In the genomic region with DNA sequence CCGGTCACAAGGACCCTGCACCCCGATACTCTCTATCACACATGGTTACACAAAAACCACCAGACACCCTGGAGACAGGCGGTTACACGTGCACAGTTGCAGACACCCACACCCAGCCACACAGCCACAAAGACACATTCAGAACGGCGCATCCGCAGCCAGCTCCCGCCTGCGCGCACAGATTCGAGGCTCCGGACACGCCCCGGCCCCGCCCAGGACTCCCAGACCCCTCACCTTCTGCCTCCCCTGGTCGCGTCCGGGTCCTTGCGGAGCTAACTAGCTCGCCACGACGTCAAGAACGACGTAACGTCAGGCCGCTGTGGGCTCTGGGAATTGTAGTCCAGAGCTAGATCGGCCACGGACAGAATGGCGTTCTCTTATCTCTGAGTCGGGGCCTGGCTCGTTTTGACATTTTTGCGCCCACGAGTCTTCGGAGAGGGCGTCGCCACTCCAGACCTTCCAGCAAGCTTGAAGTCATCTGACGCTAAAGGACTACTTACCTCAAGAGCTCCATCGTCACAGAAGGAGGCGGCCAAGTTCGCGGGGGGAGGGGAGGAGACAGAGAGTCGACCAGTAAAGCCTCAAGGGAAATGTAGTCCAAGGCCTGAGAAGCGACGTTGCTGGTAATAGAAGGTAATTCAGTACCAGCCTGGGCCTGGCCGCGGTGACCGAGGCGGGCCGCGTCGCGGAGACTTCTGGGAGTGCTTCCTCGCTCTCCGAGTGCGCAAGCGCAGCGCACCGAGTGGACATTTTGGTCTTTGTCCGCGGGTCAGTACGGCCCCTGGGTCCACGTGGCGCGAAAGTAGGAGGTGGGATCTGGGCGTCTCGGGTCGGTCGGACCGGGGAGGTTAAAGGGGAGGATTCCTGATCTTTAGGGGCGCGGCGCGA, we compare ENCODE assay signal across 1 cellular context.
A peak's percentile ranks its signal among the peaks of the same experiment; 100 is the strongest.
TF ChIP-seq lines count a peak whose summit lies in the region.

A gene (plus strand): TSS at position 719 of the 888 bp plus-strand sequence. CDS start 21,335 bp downstream, outside the sequence.
A gene (minus strand): TSS at position 278 of the 888 bp plus-strand sequence. CDS start 12,680 bp downstream, outside the sequence.

TF ChIP-seq in K562, 482 proteins besides CTCF, POLR2A, EP300 and RAD21 (continued from another document and continues in another):
- TF ChIP-seq, protein P1, sequence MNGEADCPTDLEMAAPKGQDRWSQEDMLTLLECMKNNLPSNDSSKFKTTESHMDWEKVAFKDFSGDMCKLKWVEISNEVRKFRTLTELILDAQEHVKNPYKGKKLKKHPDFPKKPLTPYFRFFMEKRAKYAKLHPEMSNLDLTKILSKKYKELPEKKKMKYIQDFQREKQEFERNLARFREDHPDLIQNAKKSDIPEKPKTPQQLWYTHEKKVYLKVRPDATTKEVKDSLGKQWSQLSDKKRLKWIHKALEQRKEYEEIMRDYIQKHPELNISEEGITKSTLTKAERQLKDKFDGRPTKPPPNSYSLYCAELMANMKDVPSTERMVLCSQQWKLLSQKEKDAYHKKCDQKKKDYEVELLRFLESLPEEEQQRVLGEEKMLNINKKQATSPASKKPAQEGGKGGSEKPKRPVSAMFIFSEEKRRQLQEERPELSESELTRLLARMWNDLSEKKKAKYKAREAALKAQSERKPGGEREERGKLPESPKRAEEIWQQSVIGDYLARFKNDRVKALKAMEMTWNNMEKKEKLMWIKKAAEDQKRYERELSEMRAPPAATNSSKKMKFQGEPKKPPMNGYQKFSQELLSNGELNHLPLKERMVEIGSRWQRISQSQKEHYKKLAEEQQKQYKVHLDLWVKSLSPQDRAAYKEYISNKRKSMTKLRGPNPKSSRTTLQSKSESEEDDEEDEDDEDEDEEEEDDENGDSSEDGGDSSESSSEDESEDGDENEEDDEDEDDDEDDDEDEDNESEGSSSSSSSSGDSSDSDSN (IDR thresholded peaks at IDR 0.05; ENCODE audit: borderline replicate concordance in 1 of 2, low read depth in 2 of 2, low read length in 2 of 2), result 0 out of 4 replicates have a peak, but pooled peaks of 1 of the 2 experiments have one; percentile 20
- no peak for TF ChIP-seq HDAC3 (IDR thresholded peaks at IDR 0.05; ENCODE audit: borderline replicate concordance, partially characterized antibody)
- no peak for TF ChIP-seq BCOR (IDR thresholded peaks at IDR 0.05)
- no peak for TF ChIP-seq SMC3 (conservative IDR thresholded peaks at IDR 0.05; ENCODE audit: insufficient read depth, low read depth, low read length)
- TF ChIP-seq MBD2 (IDR thresholded peaks at IDR 0.05; ENCODE audit: borderline replicate concordance, low read depth), result peak; percentile 59; the same call in 1 of the 2 replicates
- TF ChIP-seq, protein P2, sequence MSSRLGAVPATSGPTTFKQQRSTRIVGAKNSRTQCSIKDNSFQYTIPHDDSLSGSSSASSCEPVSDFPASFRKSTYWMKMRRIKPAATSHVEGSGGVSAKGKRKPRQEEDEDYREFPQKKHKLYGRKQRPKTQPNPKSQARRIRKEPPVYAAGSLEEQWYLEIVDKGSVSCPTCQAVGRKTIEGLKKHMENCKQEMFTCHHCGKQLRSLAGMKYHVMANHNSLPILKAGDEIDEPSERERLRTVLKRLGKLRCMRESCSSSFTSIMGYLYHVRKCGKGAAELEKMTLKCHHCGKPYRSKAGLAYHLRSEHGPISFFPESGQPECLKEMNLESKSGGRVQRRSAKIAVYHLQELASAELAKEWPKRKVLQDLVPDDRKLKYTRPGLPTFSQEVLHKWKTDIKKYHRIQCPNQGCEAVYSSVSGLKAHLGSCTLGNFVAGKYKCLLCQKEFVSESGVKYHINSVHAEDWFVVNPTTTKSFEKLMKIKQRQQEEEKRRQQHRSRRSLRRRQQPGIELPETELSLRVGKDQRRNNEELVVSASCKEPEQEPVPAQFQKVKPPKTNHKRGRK (tag; IDR thresholded peaks at IDR 0.05), result no peak
- peak; percentile 96 for TF ChIP-seq POLR2B (IDR thresholded peaks at IDR 0.05; ENCODE audit: low read depth, partially characterized antibody)
- no peak for TF ChIP-seq NFATC3 (IDR thresholded peaks at IDR 0.05)
- no peak for TF ChIP-seq ZNF282 (CRISPR knock-in tag; IDR thresholded peaks at IDR 0.05)
- TF ChIP-seq CC2D1A (IDR thresholded peaks at IDR 0.05), result peak; percentile 14; the same call in 1 of the 2 replicates
- TF ChIP-seq ZNF354B (CRISPR knock-in tag; IDR thresholded peaks at IDR 0.05), result no peak
- no peak for TF ChIP-seq PTRF (tag; IDR thresholded peaks at IDR 0.05)
- TF ChIP-seq POLR3G (IDR thresholded peaks at IDR 0.05; ENCODE audit: extremely low read depth, insufficient read length, insufficient replicate concordance), result no peak
- TF ChIP-seq SP2 (IDR thresholded peaks at IDR 0.05; ENCODE audit: extremely low read depth, low read depth, low read length, poor library complexity, severe bottlenecking), result no peak
- TF ChIP-seq GABPB2 (CRISPR knock-in tag; conservative IDR thresholded peaks at IDR 0.05), result no peak
- TF ChIP-seq SMARCA4 (IDR thresholded peaks at IDR 0.05), result no peak
- peak; percentile 36; the same call in 1 of the 2 replicates for TF ChIP-seq JUND (IDR thresholded peaks at IDR 0.05; ENCODE audit: borderline replicate concordance, low read depth, low read length)
- TF ChIP-seq JUND (tag; IDR thresholded peaks at IDR 0.05; ENCODE audit: borderline replicate concordance, low read depth, low read length), result peak; percentile 52; the same call in 2 of the 3 replicates
- TF ChIP-seq ZNF133 (CRISPR knock-in tag; IDR thresholded peaks at IDR 0.05), result no peak
- TF ChIP-seq ZNF124 (CRISPR knock-in tag; IDR thresholded peaks at IDR 0.05), result no peak
- TF ChIP-seq, protein P3, sequence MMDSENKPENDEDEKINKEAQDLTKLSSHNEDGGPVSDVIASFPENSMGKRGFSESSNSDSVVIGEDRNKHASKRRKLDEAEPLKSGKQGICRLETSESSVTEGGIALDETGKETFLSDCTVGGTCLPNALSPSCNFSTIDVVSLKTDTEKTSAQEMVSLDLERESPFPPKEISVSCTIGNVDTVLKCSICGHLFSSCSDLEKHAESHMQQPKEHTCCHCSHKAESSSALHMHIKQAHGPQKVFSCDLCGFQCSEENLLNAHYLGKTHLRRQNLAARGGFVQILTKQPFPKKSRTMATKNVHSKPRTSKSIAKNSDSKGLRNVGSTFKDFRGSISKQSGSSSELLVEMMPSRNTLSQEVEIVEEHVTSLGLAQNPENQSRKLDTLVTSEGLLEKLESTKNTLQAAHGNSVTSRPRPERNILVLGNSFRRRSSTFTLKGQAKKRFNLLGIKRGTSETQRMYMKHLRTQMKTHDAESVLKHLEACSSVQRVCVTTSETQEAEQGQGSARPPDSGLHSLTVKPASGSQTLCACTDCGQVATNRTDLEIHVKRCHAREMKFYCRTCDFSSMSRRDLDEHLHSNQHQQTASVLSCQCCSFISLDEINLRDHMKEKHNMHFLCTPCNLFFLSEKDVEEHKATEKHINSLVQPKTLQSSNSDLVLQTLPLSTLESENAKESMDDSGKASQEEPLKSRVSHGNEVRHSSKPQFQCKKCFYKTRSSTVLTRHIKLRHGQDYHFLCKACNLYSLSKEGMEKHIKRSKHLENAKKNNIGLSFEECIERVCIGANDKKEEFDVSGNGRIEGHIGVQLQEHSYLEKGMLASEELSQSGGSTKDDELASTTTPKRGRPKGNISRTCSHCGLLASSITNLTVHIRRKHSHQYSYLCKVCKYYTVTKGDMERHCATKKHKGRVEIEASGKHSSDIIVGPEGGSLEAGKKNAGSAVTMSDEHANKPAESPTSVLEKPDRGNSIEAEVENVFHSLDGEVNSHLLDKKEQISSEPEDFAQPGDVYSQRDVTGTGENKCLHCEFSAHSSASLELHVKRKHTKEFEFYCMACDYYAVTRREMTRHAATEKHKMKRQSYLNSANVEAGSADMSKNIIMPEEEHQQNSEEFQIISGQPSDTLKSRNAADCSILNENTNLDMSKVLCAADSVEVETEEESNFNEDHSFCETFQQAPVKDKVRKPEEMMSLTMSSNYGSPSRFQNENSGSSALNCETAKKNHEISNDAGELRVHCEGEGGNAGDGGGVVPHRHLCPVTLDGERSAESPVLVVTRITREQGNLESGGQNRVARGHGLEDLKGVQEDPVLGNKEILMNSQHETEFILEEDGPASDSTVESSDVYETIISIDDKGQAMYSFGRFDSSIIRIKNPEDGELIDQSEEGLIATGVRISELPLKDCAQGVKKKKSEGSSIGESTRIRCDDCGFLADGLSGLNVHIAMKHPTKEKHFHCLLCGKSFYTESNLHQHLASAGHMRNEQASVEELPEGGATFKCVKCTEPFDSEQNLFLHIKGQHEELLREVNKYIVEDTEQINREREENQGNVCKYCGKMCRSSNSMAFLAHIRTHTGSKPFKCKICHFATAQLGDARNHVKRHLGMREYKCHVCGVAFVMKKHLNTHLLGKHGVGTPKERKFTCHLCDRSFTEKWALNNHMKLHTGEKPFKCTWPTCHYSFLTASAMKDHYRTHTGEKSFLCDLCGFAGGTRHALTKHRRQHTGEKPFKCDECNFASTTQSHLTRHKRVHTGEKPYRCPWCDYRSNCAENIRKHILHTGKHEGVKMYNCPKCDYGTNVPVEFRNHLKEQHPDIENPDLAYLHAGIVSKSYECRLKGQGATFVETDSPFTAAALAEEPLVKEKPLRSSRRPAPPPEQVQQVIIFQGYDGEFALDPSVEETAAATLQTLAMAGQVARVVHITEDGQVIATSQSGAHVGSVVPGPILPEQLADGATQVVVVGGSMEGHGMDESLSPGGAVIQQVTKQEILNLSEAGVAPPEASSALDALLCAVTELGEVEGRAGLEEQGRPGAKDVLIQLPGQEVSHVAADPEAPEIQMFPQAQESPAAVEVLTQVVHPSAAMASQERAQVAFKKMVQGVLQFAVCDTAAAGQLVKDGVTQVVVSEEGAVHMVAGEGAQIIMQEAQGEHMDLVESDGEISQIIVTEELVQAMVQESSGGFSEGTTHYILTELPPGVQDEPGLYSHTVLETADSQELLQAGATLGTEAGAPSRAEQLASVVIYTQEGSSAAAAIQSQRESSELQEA (IDR thresholded peaks at IDR 0.05; ENCODE audit: low read depth), result no peak
- peak; percentile 67; the same call in 1 of the 2 replicates for TF ChIP-seq ZNF224 (CRISPR knock-in tag; IDR thresholded peaks at IDR 0.05)
- TF ChIP-seq, protein P4, sequence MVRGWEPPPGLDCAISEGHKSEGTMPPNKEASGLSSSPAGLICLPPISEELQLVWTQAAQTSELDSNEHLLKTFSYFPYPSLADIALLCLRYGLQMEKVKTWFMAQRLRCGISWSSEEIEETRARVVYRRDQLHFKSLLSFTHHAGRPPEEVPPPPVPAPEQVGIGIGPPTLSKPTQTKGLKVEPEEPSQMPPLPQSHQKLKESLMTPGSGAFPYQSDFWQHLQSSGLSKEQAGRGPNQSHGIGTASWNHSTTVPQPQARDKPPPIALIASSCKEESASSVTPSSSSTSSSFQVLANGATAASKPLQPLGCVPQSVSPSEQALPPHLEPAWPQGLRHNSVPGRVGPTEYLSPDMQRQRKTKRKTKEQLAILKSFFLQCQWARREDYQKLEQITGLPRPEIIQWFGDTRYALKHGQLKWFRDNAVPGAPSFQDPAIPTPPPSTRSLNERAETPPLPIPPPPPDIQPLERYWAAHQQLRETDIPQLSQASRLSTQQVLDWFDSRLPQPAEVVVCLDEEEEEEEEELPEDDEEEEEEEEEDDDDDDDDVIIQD (CRISPR knock-in tag; IDR thresholded peaks at IDR 0.05), result no peak
- TF ChIP-seq, protein P5, sequence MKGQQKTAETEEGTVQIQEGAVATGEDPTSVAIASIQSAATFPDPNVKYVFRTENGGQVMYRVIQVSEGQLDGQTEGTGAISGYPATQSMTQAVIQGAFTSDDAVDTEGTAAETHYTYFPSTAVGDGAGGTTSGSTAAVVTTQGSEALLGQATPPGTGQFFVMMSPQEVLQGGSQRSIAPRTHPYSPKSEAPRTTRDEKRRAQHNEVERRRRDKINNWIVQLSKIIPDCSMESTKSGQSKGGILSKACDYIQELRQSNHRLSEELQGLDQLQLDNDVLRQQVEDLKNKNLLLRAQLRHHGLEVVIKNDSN (CRISPR knock-in tag; IDR thresholded peaks at IDR 0.05), result peak; percentile 80
- no peak for TF ChIP-seq NONO (IDR thresholded peaks at IDR 0.05; ENCODE audit: low read depth in 2 of 2, low read length in 1 of 2)
- no peak for TF ChIP-seq LARP7 (IDR thresholded peaks at IDR 0.05)
- no peak for TF ChIP-seq ZNF184 (CRISPR knock-in tag; IDR thresholded peaks at IDR 0.05)
- no peak for TF ChIP-seq KAT2B (IDR thresholded peaks at IDR 0.05; ENCODE audit: low read depth, low read length)
- no peak; the same call in 1 of the 2 replicates for TF ChIP-seq TGIF2 (CRISPR knock-in tag; IDR thresholded peaks at IDR 0.05)
- TF ChIP-seq, protein P6, sequence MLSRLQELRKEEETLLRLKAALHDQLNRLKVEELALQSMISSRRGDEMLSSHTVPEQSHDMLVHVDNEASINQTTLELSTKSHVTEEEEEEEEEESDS (CRISPR knock-in tag; IDR thresholded peaks at IDR 0.05), result no peak
- no peak for TF ChIP-seq ZNF696 (CRISPR knock-in tag; conservative IDR thresholded peaks at IDR 0.05)
- peak; percentile 39 for TF ChIP-seq JUN (IDR thresholded peaks at IDR 0.05; ENCODE audit: borderline replicate concordance, low read depth, low read length)
- no peak for TF ChIP-seq JUN (CRISPR knock-in tag; IDR thresholded peaks at IDR 0.05; ENCODE audit: borderline replicate concordance)
- TF ChIP-seq, protein P7, sequence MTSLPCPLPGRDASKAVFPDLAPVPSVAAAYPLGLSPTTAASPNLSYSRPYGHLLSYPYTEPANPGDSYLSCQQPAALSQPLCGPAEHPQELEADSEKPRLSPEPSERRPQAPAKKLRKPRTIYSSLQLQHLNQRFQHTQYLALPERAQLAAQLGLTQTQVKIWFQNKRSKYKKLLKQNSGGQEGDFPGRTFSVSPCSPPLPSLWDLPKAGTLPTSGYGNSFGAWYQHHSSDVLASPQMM (CRISPR knock-in tag; IDR thresholded peaks at IDR 0.05), result no peak
- TF ChIP-seq, protein P8, sequence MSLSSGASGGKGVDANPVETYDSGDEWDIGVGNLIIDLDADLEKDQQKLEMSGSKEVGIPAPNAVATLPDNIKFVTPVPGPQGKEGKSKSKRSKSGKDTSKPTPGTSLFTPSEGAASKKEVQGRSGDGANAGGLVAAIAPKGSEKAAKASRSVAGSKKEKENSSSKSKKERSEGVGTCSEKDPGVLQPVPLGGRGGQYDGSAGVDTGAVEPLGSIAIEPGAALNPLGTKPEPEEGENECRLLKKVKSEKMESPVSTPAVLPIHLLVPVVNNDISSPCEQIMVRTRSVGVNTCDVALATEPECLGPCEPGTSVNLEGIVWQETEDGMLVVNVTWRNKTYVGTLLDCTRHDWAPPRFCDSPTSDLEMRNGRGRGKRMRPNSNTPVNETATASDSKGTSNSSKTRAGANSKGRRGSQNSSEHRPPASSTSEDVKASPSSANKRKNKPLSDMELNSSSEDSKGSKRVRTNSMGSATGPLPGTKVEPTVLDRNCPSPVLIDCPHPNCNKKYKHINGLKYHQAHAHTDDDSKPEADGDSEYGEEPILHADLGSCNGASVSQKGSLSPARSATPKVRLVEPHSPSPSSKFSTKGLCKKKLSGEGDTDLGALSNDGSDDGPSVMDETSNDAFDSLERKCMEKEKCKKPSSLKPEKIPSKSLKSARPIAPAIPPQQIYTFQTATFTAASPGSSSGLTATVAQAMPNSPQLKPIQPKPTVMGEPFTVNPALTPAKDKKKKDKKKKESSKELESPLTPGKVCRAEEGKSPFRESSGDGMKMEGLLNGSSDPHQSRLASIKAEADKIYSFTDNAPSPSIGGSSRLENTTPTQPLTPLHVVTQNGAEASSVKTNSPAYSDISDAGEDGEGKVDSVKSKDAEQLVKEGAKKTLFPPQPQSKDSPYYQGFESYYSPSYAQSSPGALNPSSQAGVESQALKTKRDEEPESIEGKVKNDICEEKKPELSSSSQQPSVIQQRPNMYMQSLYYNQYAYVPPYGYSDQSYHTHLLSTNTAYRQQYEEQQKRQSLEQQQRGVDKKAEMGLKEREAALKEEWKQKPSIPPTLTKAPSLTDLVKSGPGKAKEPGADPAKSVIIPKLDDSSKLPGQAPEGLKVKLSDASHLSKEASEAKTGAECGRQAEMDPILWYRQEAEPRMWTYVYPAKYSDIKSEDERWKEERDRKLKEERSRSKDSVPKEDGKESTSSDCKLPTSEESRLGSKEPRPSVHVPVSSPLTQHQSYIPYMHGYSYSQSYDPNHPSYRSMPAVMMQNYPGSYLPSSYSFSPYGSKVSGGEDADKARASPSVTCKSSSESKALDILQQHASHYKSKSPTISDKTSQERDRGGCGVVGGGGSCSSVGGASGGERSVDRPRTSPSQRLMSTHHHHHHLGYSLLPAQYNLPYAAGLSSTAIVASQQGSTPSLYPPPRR (CRISPR knock-in tag; IDR thresholded peaks at IDR 0.05; ENCODE audit: borderline replicate concordance), result no peak
